Comparison of ENCODE assay signal across 25 cellular contexts in genomic region chr15:51760805-51761204, GRCh38.
"Had no signal": no experiment of that assay in that cellular context is flagged by ENCODE, and none has a peak within 500 bp of the region (broad histone marks: within the 10 kb centered on the region; RNA-seq: fewer than 3 reads in every experiment).

No MANE protein-coding gene starts in this region.

- H3K4me3 Mint-ChIP-seq: activated CD4-positive, alpha-beta T cell treated with anti-CD3 and anti-CD28 coated beads, Interleukin-2, amount 10 ng/mL, durations not matched to agents 7 days and 5 days; activated CD8-positive, alpha-beta T cell treated with anti-CD3 and anti-CD28 coated beads, Interleukin-2, amount 10 ng/mL, durations not matched to agents 7 days and 5 days; activated T-helper 1 cell treated with anti-CD3 and anti-CD28 coated beads, Interleukin-12 subunit alpha, Interleukin-12 subunit beta, Interleukin-2, Interleukin-4 antibody, amounts not matched to agents 30 ng/mL and 10 ng/mL and 1 ng/mL, durations not matched to agents 14 hours and 24 hours and 36 hours; central memory CD8-positive, alpha-beta T cell; natural killer cell; type B pancreatic cell had no signal

- H3K4me1 ChIP-seq: colonic mucosa, gastrocnemius medialis, pancreas, psoas muscle, vagina had no signal

- H3K27me3 ChIP-seq: colonic mucosa, dorsolateral prefrontal cortex, esophagus squamous epithelium, gastrocnemius medialis, pancreas, right atrium auricular region, vagina had no signal

- H3K27ac Mint-ChIP-seq: activated CD4-positive, alpha-beta T cell treated with anti-CD3 and anti-CD28 coated beads, Interleukin-2, amount 10 ng/mL, durations not matched to agents 7 days and 5 days; activated CD8-positive, alpha-beta T cell treated with anti-CD3 and anti-CD28 coated beads, Interleukin-2, amount 10 ng/mL, durations not matched to agents 7 days and 5 days; activated T-helper 1 cell treated with anti-CD3 and anti-CD28 coated beads, Interleukin-12 subunit alpha, Interleukin-12 subunit beta, Interleukin-2, Interleukin-4 antibody, amounts not matched to agents 30 ng/mL and 10 ng/mL and 1 ng/mL, durations not matched to agents 14 hours and 24 hours and 36 hours; natural killer cell; type B pancreatic cell had no signal

- H3K4me3 ChIP-seq: colonic mucosa, dorsolateral prefrontal cortex, esophagus squamous epithelium, gastrocnemius medialis, pancreas, psoas muscle, right atrium auricular region, thoracic aorta, vagina had no signal

- H3K36me3 Mint-ChIP-seq: natural killer cell, type B pancreatic cell had no signal

- H3K9me3 Mint-ChIP-seq: activated CD4-positive, alpha-beta T cell treated with anti-CD3 and anti-CD28 coated beads, Interleukin-2, amount 10 ng/mL, durations not matched to agents 7 days and 5 days; activated T-helper 1 cell treated with anti-CD3 and anti-CD28 coated beads, Interleukin-12 subunit alpha, Interleukin-12 subunit beta, Interleukin-2, Interleukin-4 antibody, amounts not matched to agents 30 ng/mL and 10 ng/mL and 1 ng/mL, durations not matched to agents 14 hours and 24 hours and 36 hours; central memory CD8-positive, alpha-beta T cell; natural killer cell; type B pancreatic cell had no signal

- H3K27ac ChIP-seq: colonic mucosa, esophagus squamous epithelium, gastrocnemius medialis, pancreas, psoas muscle, right atrium auricular region, thoracic aorta, vagina, VCaP had no signal

- H3K4me1 Mint-ChIP-seq: activated CD4-positive, alpha-beta T cell treated with anti-CD3 and anti-CD28 coated beads, Interleukin-2, amount 10 ng/mL, durations not matched to agents 7 days and 5 days; central memory CD8-positive, alpha-beta T cell; natural killer cell had no signal

- ATAC-seq: activated CD8-positive, alpha-beta T cell treated with anti-CD3 and anti-CD28 coated beads, Interleukin-2, amount 10 ng/mL, durations not matched to agents 7 days and 5 days; gastrocnemius medialis; left ventricle myocardium superior; natural killer cell; pancreas; psoas muscle had no signal

- H3K9me3 ChIP-seq: colonic mucosa, esophagus squamous epithelium, gastrocnemius medialis, pancreas, psoas muscle, right atrium auricular region, thoracic aorta, vagina had no signal

- DNase-seq: activated CD4-positive, alpha-beta T cell treated with anti-CD3 and anti-CD28 coated beads, Interleukin-2, amount 10 ng/mL, durations not matched to agents 7 days and 5 days; activated CD4-positive, CD25-positive, alpha-beta regulatory T cell treated with anti-CD3 and anti-CD28 coated beads, Interleukin-2, amount 50 U/mL, for 72 hours; activated CD8-positive, alpha-beta T cell treated with anti-CD3 and anti-CD28 coated beads, Interleukin-2, amount 10 ng/mL, durations not matched to agents 7 days and 5 days; activated gamma-delta T cell; activated naive CD4-positive, alpha-beta T cell treated with anti-CD3 and anti-CD28 coated beads, Interleukin-2, amount 50 U/mL, for 16 hours; colonic mucosa; dorsolateral prefrontal cortex; esophagus squamous epithelium; gastrocnemius medialis; hypothalamus; left ventricle myocardium superior; mammary epithelial cell; midbrain; natural killer cell; pancreas; psoas muscle; stimulated activated CD4-positive, alpha-beta T cell treated with anti-CD3 and anti-CD28 coated beads, Interleukin-4, amount 100 ng/mL, for 24 hours; stimulated activated naive CD4-positive, alpha-beta T cell treated with Interleukin-2 at 50 U/mL for 16 hours had no signal

- H3K36me3 ChIP-seq: colonic mucosa, esophagus squamous epithelium, gastrocnemius medialis, pancreas, right atrium auricular region, thoracic aorta, vagina had no signal

- H3K27me3 Mint-ChIP-seq: activated CD4-positive, alpha-beta T cell treated with anti-CD3 and anti-CD28 coated beads, Interleukin-2, amount 10 ng/mL, durations not matched to agents 7 days and 5 days; central memory CD8-positive, alpha-beta T cell had no signal
